10 cellular contexts compared by ENCODE assay signal in genomic region chr11:10314199-10315072, GRCh38. TPM values are rescaled to one million over a fixed set of nuclear protein-coding genes. Genes with fewer than 3 reads are reported as not detected.
DNase-seq lines count a peak whose midpoint lies in the region; ATAC-seq and TF ChIP-seq lines count a peak whose summit lies in the region.
"Had no signal": no experiment of that assay in that cellular context is flagged by ENCODE, and none has a peak within 500 bp of the region (broad histone marks: within the 10 kb centered on the region; RNA-seq: fewer than 3 reads in every experiment).

No MANE protein-coding gene starts in this region.

- POLR2A ChIA-PET in activated CD8-positive, alpha-beta T cell treated with anti-CD3 and anti-CD28 coated beads for 36 hours (lab: Charles Lee) = interaction anchor here (1.2 kb wide), 1 partner anchor 16 kb away, joined by 5 read pairs; no protein-coding TSS in a partner anchor

- no peak overlapping the region for H3K27ac Mint-ChIP-seq in activated CD8-positive, alpha-beta T cell treated with anti-CD3 and anti-CD28 coated beads for 36 hours

- H3K4me1 Mint-ChIP-seq in activated CD8-positive, alpha-beta T cell treated with anti-CD3 and anti-CD28 coated beads for 36 hours (ENCODE audit: low read depth) = peaks cover 32% of the 10 kb centered on the region

- intact Hi-C loops in activated CD8-positive, alpha-beta T cell treated with anti-CD3 and anti-CD28 coated beads for 36 hours (cut with micrococcal nuclease) = no loop called here
- intact Hi-C loops in left lung (cut with DNase I) = no loop called here

- DNase-seq in NCI-H82 (lab: John Stamatoyannopoulos, UW) (peak; percentile 24), NCI-H82 treated with DMSO at 0.1 percent for 48 hours (lab: John Stamatoyannopoulos, UW; ENCODE audit: unreplicated experiment) (no peak), KBM-7 (peak; percentile 45), left lung (no peak), NCI-H146 (lab: John Stamatoyannopoulos, UW) (no peak)
- peak; percentile 35 for DNase-seq in activated CD8-positive, alpha-beta T cell treated with anti-CD3 and anti-CD28 coated beads for 36 hours
- DNase-seq in stimulated activated CD4-positive, alpha-beta T cell treated with anti-CD3 and anti-CD28 coated beads, Interleukin-1b, Interleukin-23, amount 100 ng/mL, for 48 hours = no peak

- ATAC-seq in GM21619 (IDR thresholded peaks at IDR 0.05; ENCODE audit: unreplicated experiment) = peak; percentile 78
- ATAC-seq in activated CD8-positive, alpha-beta T cell treated with anti-CD3 and anti-CD28 coated beads for 36 hours = peak; percentile 75
- ATAC-seq in left lung = peak; percentile 92

- H3K27me3 Mint-ChIP-seq in activated CD8-positive, alpha-beta T cell treated with anti-CD3 and anti-CD28 coated beads for 36 hours = peaks cover 26% of the 10 kb centered on the region

- H3K27ac ChIP-seq in left lung = no peak overlapping the region
- H3K27ac ChIP-seq: BLaER1 treated with 17β-estradiol and CSF1 and Interleukin-3, amounts not matched to agents 10 nM and 100 nM; parathyroid adenoma had no signal

- H3K9me3 ChIP-seq in left lung = no peaks in the 10 kb centered on the region

- peaks cover 0 to 10% of the 10 kb centered on the region in 2 donors for H3K4me1 ChIP-seq in left lung

- CTCF ChIA-PET in activated CD8-positive, alpha-beta T cell treated with anti-CD3 and anti-CD28 coated beads for 36 hours (lab: Charles Lee) = interaction anchor here (0.6 to 2.0 kb wide), 6 partner anchors 9 to 556 kb away, joined by 3 to 10 read pairs (median 4); partner anchors contain the start of gene ADM

- H3K36me3 Mint-ChIP-seq in activated CD8-positive, alpha-beta T cell treated with anti-CD3 and anti-CD28 coated beads for 36 hours (ENCODE audit: low read depth) = peaks cover 1% of the 10 kb centered on the region

- H3K4me3 ChIP-seq in left lung = no peak overlapping the region
- H3K4me3 ChIP-seq: BLaER1 treated with 17β-estradiol and CSF1 and Interleukin-3, amounts not matched to agents 10 nM and 100 nM had no signal

- no peaks in the 10 kb centered on the region for H3K27me3 ChIP-seq in left lung

- in situ Hi-C loops in KBM-7 (cut with MboI; ENCODE audit: low pct_unique_long_range_greater_than_20kb, low sequenced_read_pairs) = loop anchor here (25.0 kb wide), 2 partner anchors 327 to 552 kb away; no protein-coding TSS in a partner anchor

- no peaks in the 10 kb centered on the region for H3K9me3 Mint-ChIP-seq in activated CD8-positive, alpha-beta T cell treated with anti-CD3 and anti-CD28 coated beads for 36 hours

- H3K36me3 ChIP-seq in left lung = no peaks in the 10 kb centered on the region
- H3K36me3 ChIP-seq: BLaER1 treated with 17β-estradiol and CSF1 and Interleukin-3, amounts not matched to agents 10 nM and 100 nM had no signal

- no peak overlapping the region for H3K4me3 Mint-ChIP-seq in activated CD8-positive, alpha-beta T cell treated with anti-CD3 and anti-CD28 coated beads for 36 hours

- TF ChIP-seq CTCF in activated CD8-positive, alpha-beta T cell treated with anti-CD3 and anti-CD28 coated beads for 36 hours (IDR thresholded peaks at IDR 0.05) = no peak
- no peak for TF ChIP-seq CTCF in left lung (IDR thresholded peaks at IDR 0.05)

RNA-seq across cellular contexts. Expression of gene ADM, which starts 9.6 kb away (rescaled TPM):
- total RNA-seq in activated CD8-positive, alpha-beta T cell treated with anti-CD3 and anti-CD28 coated beads for 36 hours = 10 to 100 TPM; 43.1 to 46.9 TPM
- total RNA-seq in left lung = 10 to 100 TPM in 1 of 2 donors, 1 to 10 TPM in 1; 7.3 to 51.4 TPM

RNA-seq across cellular contexts. Expression of gene SBF2, which starts 20.4 kb away (rescaled TPM):
- 10 to 100 TPM in 1 of 2 experiments, 1 to 10 TPM in 1; 10.0 to 11.0 TPM for total RNA-seq in activated CD8-positive, alpha-beta T cell treated with anti-CD3 and anti-CD28 coated beads for 36 hours
- 10 to 100 TPM; 25.7 to 34.0 TPM for total RNA-seq in left lung

Comparison
In these comparisons a context has a peak if more than half of its experiments do, and no peak if none do; other contexts are left out.
1. DNase-seq: peak in NCI-H82 (single experiment), KBM-7 (single experiment) and activated CD8-positive, alpha-beta T cell treated with anti-CD3 and anti-CD28 coated beads for 36 hours (single experiment); none in NCI-H82 treated with DMSO at 0.1 percent for 48 hours (single experiment), left lung (0 of 2), NCI-H146 (single experiment) and stimulated activated CD4-positive, alpha-beta T cell treated with anti-CD3 and anti-CD28 coated beads, Interleukin-1b, Interleukin-23, amount 100 ng/mL, for 48 hours (single experiment).
2. Peak in every context shown above with its lines, with median percentiles within 50 percentile points of each other: ATAC-seq.